Comparison of ENCODE assay signal across 8 cellular contexts in genomic region chr7:97835296-97836138, GRCh38. TPM values are rescaled to one million over a fixed set of nuclear protein-coding genes. Genes with fewer than 3 reads are reported as not detected.
A peak's percentile ranks its signal among the peaks of the same experiment; 100 is the strongest.
DNase-seq lines count a peak whose midpoint lies in the region; ATAC-seq and TF ChIP-seq lines count a peak whose summit lies in the region.

No MANE protein-coding gene starts in this region.

- CTCF ChIA-PET in GM10248 (lab: Yijun Ruan, JAX) = interaction anchor here (1.0 to 4.3 kb wide), 17 partner anchors 11 to 733 kb away, joined by 3 to 53 read pairs (median 5); partner anchors contain the start of gene SDHAF3

- H3K4me3 ChIP-seq in HAP-1 = no peak overlapping the region
- H3K4me3 ChIP-seq in right atrium auricular region = no peak overlapping the region
- H3K4me3 ChIP-seq in sigmoid colon = no peak overlapping the region

- intact Hi-C loops in sigmoid colon (cut with DNase I) = loop anchor here (10.0 kb wide), 1 partner anchor 731 kb away; no protein-coding TSS in a partner anchor

- TF ChIP-seq CTCF in GM10248 (IDR thresholded peaks at IDR 0.05; ENCODE audit: control extremely low read depth, extremely low read depth, low read depth, missing control alignments) = peak; percentile 70
- TF ChIP-seq CTCF in right atrium auricular region (IDR thresholded peaks at IDR 0.05) = peak; percentile 34 to 70
- peak in 2 of 4 experiments; percentile 30 to 69 for TF ChIP-seq CTCF in sigmoid colon (IDR thresholded peaks at IDR 0.05)

- in situ Hi-C loops in HAP-1 (cut with MboI; ENCODE audit: low sequenced_read_pairs) = loop anchor here (25.0 kb wide), 2 partner anchors 723 to 1923 kb away; partner anchors contain the start of gene SDHAF3

- TF ChIP-seq POLR2A in sigmoid colon (IDR thresholded peaks at IDR 0.05) = no peak

- peak; percentile 41 for DNase-seq in GM10248 (ENCODE audit: extremely low spot score)
- DNase-seq in HAP-1 (ENCODE audit: low spot score in 2 of 2) = peak; percentile 56 to 81
- peak; percentile 70 for DNase-seq in NCI-H1092 (lab: John Stamatoyannopoulos, UW)
- DNase-seq in SW 1271 (lab: John Stamatoyannopoulos, UW) = peak; percentile 12 to 51
- peak; percentile 56 for DNase-seq in amniotic epithelial cell (ENCODE audit: low read depth)
- DNase-seq in right atrium auricular region (ENCODE audit: low spot score) = peak; percentile 73
- DNase-seq in sigmoid colon = peak; percentile 68

- H3K27ac ChIP-seq in right atrium auricular region = no peak overlapping the region
- H3K27ac ChIP-seq in sigmoid colon = no peak overlapping the region

- 30 to 35% methylated on average over 12 of the region's 12 CpGs for WGBS in sigmoid colon, 2 donors

- peaks cover 11% of the 10 kb centered on the region; the same call in 1 of the 2 replicates for H3K27me3 ChIP-seq in HAP-1 (ENCODE audit: low read depth)
- H3K27me3 ChIP-seq in right atrium auricular region = no peaks in the 10 kb centered on the region
- peaks cover 0 to 7% (median 0%) of the 10 kb centered on the region in 3 donors for H3K27me3 ChIP-seq in sigmoid colon

- no peaks in the 10 kb centered on the region for H3K36me3 ChIP-seq in HAP-1 (replicated peaks)
- H3K36me3 ChIP-seq in right atrium auricular region = no peaks in the 10 kb centered on the region
- H3K36me3 ChIP-seq in sigmoid colon = no peaks in the 10 kb centered on the region

- H3K4me1 ChIP-seq in HAP-1 (no peaks in the 10 kb centered on the region), right atrium auricular region (no peaks in the 10 kb centered on the region), sigmoid colon (no peaks in the 10 kb centered on the region)

- ATAC-seq in HG03460 (IDR thresholded peaks at IDR 0.05; ENCODE audit: unreplicated experiment) = no peak

- H3K9me3 ChIP-seq in HAP-1 (no peaks in the 10 kb centered on the region), right atrium auricular region (no peaks in the 10 kb centered on the region), sigmoid colon (no peaks in the 10 kb centered on the region)

- no peak for TF ChIP-seq EP300 in sigmoid colon (IDR thresholded peaks at IDR 0.05)

- POLR2A ChIA-PET in GM10248 (lab: Yijun Ruan, JAX) = no interaction called here

RNA-seq across cellular contexts. Expression of gene ASNS, which starts 36.7 kb away (rescaled TPM):
- total RNA-seq in right atrium auricular region (10 to 100 TPM; 11.8 to 13.4 TPM), sigmoid colon (10 to 100 TPM; 14.1 to 23.5 (median 22.1) TPM)
- 10 to 100 TPM in 2 of 3 donors, 1 to 10 TPM in 1; 6.6 to 45.7 (median 28.4) TPM for polyA plus RNA-seq in sigmoid colon
